ENCODE assay signal across 8 cellular contexts in the genomic region with DNA sequence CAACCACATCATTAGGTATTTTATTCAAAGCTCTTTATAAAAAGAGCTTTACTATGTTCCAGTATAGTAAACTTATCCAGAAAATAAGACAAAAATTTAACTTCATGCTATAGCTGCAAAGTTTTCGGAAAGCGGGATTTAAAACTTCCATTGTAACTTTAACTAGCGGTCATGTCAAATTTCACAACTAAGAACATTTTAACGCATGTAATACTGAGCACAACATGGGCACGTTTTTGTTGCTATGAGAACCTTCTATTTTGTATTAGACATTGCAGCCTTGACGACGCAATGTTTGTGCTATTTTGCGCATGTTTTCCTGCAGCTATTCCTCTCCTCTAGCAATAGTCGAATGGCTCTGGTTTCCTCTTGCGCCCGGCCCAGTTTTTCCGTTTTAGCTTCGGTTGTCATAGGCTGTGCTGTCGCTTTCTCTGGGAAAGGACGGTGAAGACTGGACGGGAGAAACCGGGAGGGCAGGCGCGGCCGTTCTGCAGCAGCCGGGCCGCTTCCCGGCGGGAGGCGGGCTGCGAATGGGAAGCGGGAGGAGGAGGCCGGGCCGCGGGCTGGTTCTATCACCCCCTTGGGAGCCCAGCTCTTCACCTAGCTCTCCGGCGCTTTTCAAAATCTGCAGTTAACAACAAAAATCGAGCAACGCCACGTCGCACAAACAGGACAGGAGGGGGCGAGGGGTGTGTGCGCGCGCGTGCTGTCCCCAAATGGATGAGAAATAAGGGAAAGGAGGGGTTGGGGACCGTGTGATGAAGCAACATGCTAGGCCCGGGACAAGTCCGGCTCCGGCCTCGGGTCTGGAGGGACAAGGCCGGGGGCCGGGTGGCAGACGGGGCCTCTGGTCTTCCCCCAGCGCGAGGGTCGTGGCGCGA.
DNase-seq lines count a peak whose midpoint lies in the region; ATAC-seq, FAIRE-seq and TF ChIP-seq lines count a peak whose summit lies in the region.

No MANE protein-coding gene starts in this region.

- WGBS in GM12878 (ENCODE audit: insufficient coverage, insufficient replicate concordance, low lambda C conversion rate, missing lambda C conversion rate): 9% methylated on average over 44 of the region's 54 CpGs
- 1 to 3% methylated on average over 54 of the region's 54 CpGs for WGBS in sigmoid colon, 2 donors

- SMC1A ChIA-PET in GM12878 (lab: Charles Lee; ENCODE audit: uncharacterized antibody, unreplicated experiment): interaction anchor here (0.6 to 2.1 kb wide), 17 partner anchors 16 to 520 kb away, joined by 3 to 8 read pairs (median 3); a partner anchor contains a TSS

- H3K79me2 ChIP-seq in GM12878 (ENCODE audit: control insufficient read depth, insufficient read depth, low read length): peaks cover 2% of the 10 kb centered on the region; the same call in 1 of the 2 replicates

- H3K4me1 Mint-ChIP-seq in T-helper 17 cell: peaks cover 23% of the 10 kb centered on the region

- H3K4me3 ChIP-seq in GM12875 (ENCODE audit: low read depth, low read length) (peak overlapping the region; percentile 88), GM12878 (peak overlapping the region; percentile 96), iPS-11a (ENCODE audit: low read depth, low read length) (peak overlapping the region; percentile 76), sigmoid colon (peak overlapping the region; percentile 64 to 89 (median 87))

- peak overlapping the region; percentile 89 for H3K27ac ChIP-seq in GM12878 (ENCODE audit: control insufficient read depth, insufficient read depth)
- peak overlapping the region; percentile 99 to 100 (median 100) for H3K27ac ChIP-seq in sigmoid colon

- peak; percentile 21 for ATAC-seq in HG02852 (IDR thresholded peaks at IDR 0.05; ENCODE audit: unreplicated experiment)
- ATAC-seq in T-helper 17 cell: peak; percentile 42
- peak; percentile 45 for ATAC-seq in GM12878

- no peaks in the 10 kb centered on the region for H3K27me3 Mint-ChIP-seq in T-helper 17 cell

- H3K27ac Mint-ChIP-seq in T-helper 17 cell: peak overlapping the region; percentile 99

- no peak for TF ChIP-seq RAD21 in GM12878 (IDR thresholded peaks at IDR 0.05; ENCODE audit: insufficient read depth, low read depth, low read length)

- peak in 1 of 2 experiments; percentile 72; a peak in 1 of 4 replicates for TF ChIP-seq EP300 in GM12878 (IDR thresholded peaks at IDR 0.05; ENCODE audit: borderline replicate concordance in 1 of 2, control insufficient read depth in 1 of 2, low read depth in 2 of 2, low read length in 2 of 2)
- peak in 2 of 4 donors; percentile 11 to 71 for TF ChIP-seq EP300 in sigmoid colon (IDR thresholded peaks at IDR 0.05)

- peak overlapping the region; percentile 80 for H2AFZ ChIP-seq in GM12878 (ENCODE audit: control insufficient read depth, low read depth, low read length)

- H3K4me2 ChIP-seq in GM12878 (ENCODE audit: control insufficient read depth, insufficient read depth): peak overlapping the region; percentile 93

- in situ Hi-C loops in GM12878 (cut with MboI): loop anchor here (5.0 to 10.0 kb wide), 2 partner anchors 107 to 515 kb away; a partner anchor contains a TSS
- in situ Hi-C loops in GM13976 (cut with MboI; ENCODE audit: low sequenced_read_pairs, unreplicated experiment): no loop called here

- RAD21 ChIA-PET in GM12878 (lab: Charles Lee; ENCODE audit: unreplicated experiment): interaction anchor here (1.1 to 2.0 kb wide), 9 partner anchors 17 to 134 kb away, joined by 3 to 12 read pairs (median 6); a partner anchor contains a TSS

- H3K4me3 Mint-ChIP-seq in T-helper 17 cell: peak overlapping the region; percentile 97

- TF ChIP-seq CTCF in GM12875 (IDR thresholded peaks at IDR 0.05; ENCODE audit: borderline replicate concordance, insufficient read depth, low read depth, low read length) (no peak), GM12878 (IDR thresholded peaks at IDR 0.05 in 2 of 3, conservative IDR thresholded peaks at IDR 0.05 in 1 of 3; ENCODE audit: control insufficient read depth in 2 of 3, extremely low read depth in 1 of 3, insufficient read depth in 1 of 3, low read depth in 3 of 3, low read length in 3 of 3) (no peak), sigmoid colon (IDR thresholded peaks at IDR 0.05) (no peak), GM13976 (IDR thresholded peaks at IDR 0.05; ENCODE audit: borderline replicate concordance, control extremely low read depth, extremely low read depth, insufficient read depth, missing control alignments) (no peak)

- no peaks in the 10 kb centered on the region for H4K20me1 ChIP-seq in GM12878 (ENCODE audit: control insufficient read depth, insufficient read depth)

- H3K4me1 ChIP-seq in GM12878 (ENCODE audit: control insufficient read depth, insufficient read depth, low read length) (no peaks in the 10 kb centered on the region), sigmoid colon (peaks cover 0 to 41% (median 34%) of the 10 kb centered on the region in 4 donors)

- intact Hi-C loops in GM12878 (cut with micrococcal nuclease; ENCODE audit: unreplicated experiment) (loop anchor here (1.0 to 2.0 kb wide), 2 partner anchors 49 to 105 kb away; a partner anchor contains a TSS), sigmoid colon (cut with DNase I) (loop anchor here (1.0 to 5.0 kb wide), 5 partner anchors 52 to 517 kb away; a partner anchor contains a TSS)

- no peaks in the 10 kb centered on the region for H3K36me3 Mint-ChIP-seq in T-helper 17 cell (ENCODE audit: low read depth)

- peak overlapping the region; percentile 98 for H3K9ac ChIP-seq in GM12878 (ENCODE audit: control insufficient read depth, insufficient read depth, low read length)

- POLR2A ChIA-PET in GM12878 (lab: Charles Lee): interaction anchor here (0.6 to 4.4 kb wide), 7 partner anchors 9 to 135 kb away, joined by 3 to 33 read pairs (median 7); a partner anchor contains a TSS

- CTCF ChIA-PET in GM12878 (lab: Yijun Ruan, JAX): interaction anchor here (1.0 to 1.6 kb wide), 5 partner anchors 14 to 168 kb away, joined by 3 to 7 read pairs (median 4); no protein-coding TSS in a partner anchor

- BruUV-seq in GM12878 (replicated peaks; lab: Mats Ljungman, UMichigan): no TSS peak

- no peaks in the 10 kb centered on the region for H3K9me3 ChIP-seq in T-helper 17 cell (ENCODE audit: control insufficient read depth, low read length, poor library complexity, severe bottlenecking)
- no peaks in the 10 kb centered on the region for H3K9me3 ChIP-seq in GM12878 (replicated peaks; ENCODE audit: control insufficient read depth, insufficient read depth, low read length)
- H3K9me3 ChIP-seq in sigmoid colon: no peaks in the 10 kb centered on the region

- FAIRE-seq in GM12878 (lab: Jason Lieb, UNC): peak; percentile 89

- DNase-seq in NCI-H1436 (lab: John Stamatoyannopoulos, UW) (peak; percentile 84), T-helper 17 cell (peak; percentile 28 to 68 (median 59)), GM12878 (ENCODE audit: low read depth, low spot score) (no peak), sigmoid colon (peak; percentile 91), GM13976 (ENCODE audit: low spot score) (no peak)

- TF ChIP-seq POLR2A in GM12878 (IDR thresholded peaks at IDR 0.05; ENCODE audit: low read depth, low read length) (0 out of 2 replicates have a peak, but pooled peaks have one; percentile 1), sigmoid colon (IDR thresholded peaks at IDR 0.05) (peak; percentile 52 to 73)

- H3K36me3 ChIP-seq in GM12878 (ENCODE audit: control insufficient read depth in 2 of 2, insufficient read depth in 2 of 2, low read length in 1 of 2) (no peaks in the 10 kb centered on the region), sigmoid colon (no peaks in the 10 kb centered on the region)

- H3K27me3 ChIP-seq in GM12878 (replicated peaks in 1 of 2; ENCODE audit: control insufficient read depth in 2 of 2, insufficient read depth in 2 of 2, low read length in 1 of 2) (no peaks in the 10 kb centered on the region), sigmoid colon (no peaks in the 10 kb centered on the region)

TF ChIP-seq in GM12878, 131 proteins besides CTCF, POLR2A, EP300 and RAD21 (continues in another document):
- TF ChIP-seq SMAD5 (IDR thresholded peaks at IDR 0.05; ENCODE audit: low read depth): no peak
- no peak for TF ChIP-seq JUND (IDR thresholded peaks at IDR 0.05; ENCODE audit: low read depth, low read length)
- no peak for TF ChIP-seq SP1 (IDR thresholded peaks at IDR 0.05; ENCODE audit: low read depth, low read length)
- no peak for TF ChIP-seq SMC3 (IDR thresholded peaks at IDR 0.05; ENCODE audit: borderline replicate concordance, low read length)
- no peak for TF ChIP-seq MYC (IDR thresholded peaks at IDR 0.05; ENCODE audit: insufficient read depth, insufficient read length, insufficient replicate concordance, low read length, severe bottlenecking)
- 0 out of 2 replicates have a peak, but pooled peaks have one; percentile 18 for TF ChIP-seq PML (IDR thresholded peaks at IDR 0.05; ENCODE audit: low read length)
- TF ChIP-seq NBN (IDR thresholded peaks at IDR 0.05): 0 out of 2 replicates have a peak, but pooled peaks have one; percentile 52
- TF ChIP-seq EGR1 (IDR thresholded peaks at IDR 0.05; ENCODE audit: borderline replicate concordance in 1 of 2, low read depth in 2 of 2, low read length in 2 of 2): no peak
- peak; percentile 23; the same call in 1 of the 2 replicates for TF ChIP-seq TAF1 (IDR thresholded peaks at IDR 0.05; ENCODE audit: borderline replicate concordance, low read depth, low read length)
- no peak for TF ChIP-seq YBX1 (IDR thresholded peaks at IDR 0.05)
- no peak for TF ChIP-seq TCF3 (IDR thresholded peaks at IDR 0.05; ENCODE audit: borderline replicate concordance, insufficient read depth, low read depth, low read length)
- no peak for TF ChIP-seq NR2F1 (conservative IDR thresholded peaks at IDR 0.05)
- TF ChIP-seq ZNF622 (IDR thresholded peaks at IDR 0.05): no peak
- no peak for TF ChIP-seq WRNIP1 (IDR thresholded peaks at IDR 0.05; ENCODE audit: borderline replicate concordance, low read depth, low read length)
- TF ChIP-seq BMI1 (IDR thresholded peaks at IDR 0.05; ENCODE audit: borderline replicate concordance): peak; percentile 60; the same call in 1 of the 2 replicates
- TF ChIP-seq POLR2AphosphoS2 (IDR thresholded peaks at IDR 0.05; ENCODE audit: low read depth, low read length): no peak
- TF ChIP-seq JUNB (IDR thresholded peaks at IDR 0.05): no peak
- no peak for TF ChIP-seq SMAD1 (IDR thresholded peaks at IDR 0.05; ENCODE audit: low read depth, partially characterized antibody)
- no peak for TF ChIP-seq KLF5 (IDR thresholded peaks at IDR 0.05; ENCODE audit: partially characterized antibody)

Comparison
In these comparisons a context has a peak if more than half of its experiments do, and no peak if none do; other contexts are left out.
1. DNase-seq: peak in NCI-H1436 (single experiment), T-helper 17 cell (3 of 3) and sigmoid colon (single experiment); none in GM12878 (single experiment) and GM13976 (single experiment).
2. Peak in every context shown above with its lines, with median percentiles within 50 percentile points of each other: H3K4me3 ChIP-seq and ATAC-seq.